8 cellular contexts compared by ENCODE assay signal in genomic region chr11:66868726-66869291, GRCh38. TPM values are rescaled to one million over a fixed set of nuclear protein-coding genes. Genes with fewer than 3 reads are reported as not detected.
DNase-seq lines count a peak whose midpoint lies in the region; ATAC-seq and TF ChIP-seq lines count a peak whose summit lies in the region.

No MANE protein-coding gene starts in this region.

- H3K4me3 Mint-ChIP-seq in Calu3 (ENCODE audit: low read depth, unreplicated experiment), result no peak overlapping the region

- H3K36me3 Mint-ChIP-seq in Calu3 (ENCODE audit: insufficient read depth, unreplicated experiment), result peaks cover 16% of the 10 kb centered on the region

- CTCF ChIA-PET in Calu3 (lab: Charles Lee), result no interaction called here

- no peaks in the 10 kb centered on the region for H3K36me3 ChIP-seq in left ventricle myocardium inferior

- H3K4me1 ChIP-seq in left ventricle myocardium inferior, result no peaks in the 10 kb centered on the region

- no peak overlapping the region for H3K4me3 ChIP-seq in left ventricle myocardium inferior

- intact Hi-C loops in Calu3 (cut with micrococcal nuclease; ENCODE audit: unreplicated experiment) (no loop called here), left ventricle myocardium inferior (cut with micrococcal nuclease) (no loop called here)

- H3K9me3 ChIP-seq in left ventricle myocardium inferior (replicated peaks), result no peaks in the 10 kb centered on the region

- peak; percentile 91 for ATAC-seq in GM21619 (IDR thresholded peaks at IDR 0.05; ENCODE audit: unreplicated experiment)

- H3K27ac ChIP-seq in left ventricle myocardium inferior (replicated peaks), result no peak overlapping the region

- TF ChIP-seq CTCF in Calu3 (IDR thresholded peaks at IDR 0.05; ENCODE audit: unreplicated experiment), result no peak
- TF ChIP-seq CTCF in left ventricle myocardium inferior (IDR thresholded peaks at IDR 0.05; ENCODE audit: borderline replicate concordance), result peak; percentile 32

- no peak overlapping the region for H3K27ac Mint-ChIP-seq in Calu3 (ENCODE audit: unreplicated experiment)

- H3K4me1 Mint-ChIP-seq in Calu3 (ENCODE audit: low read depth, unreplicated experiment), result no peaks in the 10 kb centered on the region

- no peaks in the 10 kb centered on the region for H3K27me3 ChIP-seq in left ventricle myocardium inferior (ENCODE audit: low read depth)

- no peaks in the 10 kb centered on the region for H3K9me3 Mint-ChIP-seq in Calu3 (ENCODE audit: low read depth, unreplicated experiment)

- H3K27me3 Mint-ChIP-seq in Calu3 (ENCODE audit: unreplicated experiment), result no peaks in the 10 kb centered on the region

- DNase-seq in Calu3 (peak; percentile 44), NCI-H460 (ENCODE audit: extremely low read depth, low read depth) (peak; percentile 59), left ventricle myocardium inferior (no peak), epidermal melanocyte (ENCODE audit: insufficient read length, low spot score) (no peak), NCI-H2227 (lab: John Stamatoyannopoulos, UW; ENCODE audit: unreplicated experiment) (no peak)
- DNase-seq in activated CD8-positive, alpha-beta memory T cell treated with anti-CD3 and anti-CD28 coated beads for 4 hours (ENCODE audit: low read depth in 2 of 2), result peak; percentile 52 to 70
- peak; percentile 61 to 82 (median 65) for DNase-seq in stimulated activated CD4-positive, alpha-beta T cell treated with anti-CD3 and anti-CD28 coated beads, TNF-alpha, amount 100 ng/mL, for 24 hours (ENCODE audit: low read depth in 3 of 3)

- no TSS peak for BruUV-seq in Calu3 (replicated peaks; lab: Mats Ljungman, UMichigan)

RNA-seq across cellular contexts. Expression of gene LRFN4, which starts 11.9 kb away (rescaled TPM):
- total RNA-seq in Calu3 (2022) (30.1 and 30.3 TPM in 2 replicates), left ventricle myocardium inferior (13.5 TPM)
- 30.5 and 32.4 TPM in 2 replicates for total RNA-seq in NCI-H460 (2014; rRNA removed; shearing (Covaris generic))
- polyA plus RNA-seq in NCI-H460 (2014; cell fraction: nucleus; rRNA removed), result 155 and 161 TPM in 2 replicates

RNA-seq across cellular contexts. Expression of gene RCE1, which starts 25.6 kb away (rescaled TPM):
- total RNA-seq in Calu3 (2022) (23.5 and 26.2 TPM in 2 replicates), left ventricle myocardium inferior (5.1 TPM)
- 24.1 and 30.8 TPM in 2 replicates for total RNA-seq in NCI-H460 (2014; rRNA removed; shearing (Covaris generic))
- 32.2 and 38.0 TPM in 2 replicates for polyA plus RNA-seq in NCI-H460 (2014; cell fraction: nucleus; rRNA removed)

Comparison
In these comparisons a context has a peak if more than half of its experiments do, and no peak if none do; other contexts are left out.
1. DNase-seq: peak in Calu3 (single experiment), NCI-H460 (single experiment), activated CD8-positive, alpha-beta memory T cell treated with anti-CD3 and anti-CD28 coated beads for 4 hours (2 of 2) and stimulated activated CD4-positive, alpha-beta T cell treated with anti-CD3 and anti-CD28 coated beads, TNF-alpha, amount 100 ng/mL, for 24 hours (3 of 3); none in left ventricle myocardium inferior (single experiment), epidermal melanocyte (single experiment) and NCI-H2227 (single experiment).